Comparison of ENCODE assay signal across 13 cellular contexts in the genomic region with DNA sequence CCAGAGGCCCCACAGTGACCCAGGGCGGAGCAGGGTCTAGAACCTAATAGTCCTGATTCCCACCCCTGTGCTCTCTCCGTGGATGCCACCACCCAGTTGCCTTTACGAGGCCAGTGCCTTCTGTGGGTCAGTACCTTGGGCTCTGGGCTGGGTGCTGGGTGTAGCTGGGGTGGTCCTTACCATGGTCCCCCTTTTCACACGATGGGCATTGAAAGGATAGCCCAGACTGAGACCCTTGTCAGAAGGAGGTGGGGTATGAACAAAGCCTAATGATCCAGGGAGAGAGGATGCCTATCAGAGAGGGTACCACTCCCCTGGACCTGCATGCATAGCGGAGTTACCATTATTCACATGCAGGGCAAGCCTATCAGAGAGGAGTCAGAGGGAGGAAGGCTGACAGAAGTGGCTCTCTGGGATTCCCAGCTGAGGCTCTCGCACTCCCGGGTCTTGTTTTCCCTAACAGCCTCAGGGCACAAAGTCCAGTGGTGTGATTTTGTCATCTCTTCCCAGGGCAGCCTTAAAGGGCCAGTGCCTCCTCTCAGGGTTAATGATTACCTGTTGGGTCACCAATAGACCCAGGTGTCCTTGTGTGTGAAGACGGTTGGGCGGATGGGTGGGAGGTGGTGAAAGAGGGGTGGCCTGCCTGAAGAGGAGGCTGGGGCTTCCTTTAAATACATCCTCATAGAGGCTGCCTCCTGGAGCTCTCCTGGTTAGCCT. TPM values are rescaled to one million over a fixed set of nuclear protein-coding genes. Genes with fewer than 3 reads are reported as not detected.
DNase-seq lines count a peak whose midpoint lies in the region; ATAC-seq lines count a peak whose summit lies in the region.
"Had no signal": no experiment of that assay in that cellular context is flagged by ENCODE, and none has a peak within 500 bp of the region (broad histone marks: within the 10 kb centered on the region; RNA-seq: fewer than 3 reads in every experiment).

No MANE protein-coding gene starts in this region.

- no peaks in the 10 kb centered on the region for H4K20me1 ChIP-seq in BLaER1 treated with 17β-estradiol and CSF1 and Interleukin-3, amounts not matched to agents 10 nM and 100 nM
- H4K20me1 ChIP-seq in Karpas-422 (ENCODE audit: insufficient read depth, low read depth, low read length) = no peaks in the 10 kb centered on the region

- H3K27ac ChIP-seq in BLaER1 treated with 17β-estradiol and CSF1 and Interleukin-3, amounts not matched to agents 10 nM and 100 nM = peak overlapping the region in 7 of 11 experiments; percentile 54 to 73 (median 66); a peak in 13 of 22 replicates
- H3K27ac ChIP-seq in duodenal mucosa (ENCODE audit: low read depth, low read length) (peak overlapping the region; percentile 68), muscle layer of duodenum (ENCODE audit: low read length) (peak overlapping the region; percentile 69), Karpas-422 (ENCODE audit: low read length) (no peak overlapping the region)
- H3K27ac ChIP-seq: lower lobe of right lung had no signal

- H3K79me2 ChIP-seq in Karpas-422 (ENCODE audit: low read length) = no peaks in the 10 kb centered on the region

- no peaks in the 10 kb centered on the region for H3K27me3 ChIP-seq in BLaER1 treated with 17β-estradiol and CSF1 and Interleukin-3, amounts not matched to agents 10 nM and 100 nM
- H3K27me3 ChIP-seq in duodenal mucosa (ENCODE audit: control insufficient read depth in 1 of 2, insufficient read depth in 2 of 2, low read length in 2 of 2) (no peaks in the 10 kb centered on the region), muscle layer of duodenum (ENCODE audit: low read depth, low read length) (no peaks in the 10 kb centered on the region), Karpas-422 (ENCODE audit: low read length) (no peaks in the 10 kb centered on the region)

- ATAC-seq in GM21619 (IDR thresholded peaks at IDR 0.05; ENCODE audit: unreplicated experiment) (no peak), GM21528 (IDR thresholded peaks at IDR 0.05; ENCODE audit: low FRiP score, unreplicated experiment) (no peak)
- ATAC-seq: T-helper 17 cell had no signal

- H3K9ac ChIP-seq in BLaER1 treated with 17β-estradiol and CSF1 and Interleukin-3, amounts not matched to agents 10 nM and 100 nM = peak overlapping the region in 4 of 11 experiments; percentile 10 to 46 (median 35); a peak in 5 of 22 replicates
- H3K9ac ChIP-seq in duodenal mucosa (ENCODE audit: low read depth in 1 of 2, low read length in 2 of 2) (peak overlapping the region; percentile 71 to 77), Karpas-422 (ENCODE audit: low read length) (no peak overlapping the region)

- H2AFZ ChIP-seq in Karpas-422 (ENCODE audit: low read length) = no peak overlapping the region

- no peaks in the 10 kb centered on the region for H3K36me3 ChIP-seq in BLaER1 treated with 17β-estradiol and CSF1 and Interleukin-3, amounts not matched to agents 10 nM and 100 nM
- H3K36me3 ChIP-seq in duodenal mucosa (ENCODE audit: control insufficient read depth in 1 of 2, insufficient read depth in 2 of 2, low read length in 2 of 2) = no peaks in the 10 kb centered on the region
- no peaks in the 10 kb centered on the region for H3K36me3 ChIP-seq in muscle layer of duodenum (ENCODE audit: control insufficient read depth in 1 of 2, insufficient read depth in 2 of 2, low read length in 2 of 2)
- no peaks in the 10 kb centered on the region for H3K36me3 ChIP-seq in Karpas-422 (ENCODE audit: insufficient read depth, low read length)
- H3K36me3 ChIP-seq: lower lobe of right lung had no signal

- peak overlapping the region in 9 of 11 experiments; percentile 46 to 74 (median 69); a peak in 16 of 22 replicates for H3K4me2 ChIP-seq in BLaER1 treated with 17β-estradiol and CSF1 and Interleukin-3, amounts not matched to agents 10 nM and 100 nM
- H3K4me2 ChIP-seq in Karpas-422 (ENCODE audit: low read depth, low read length, poor library complexity, severe bottlenecking) = no peak overlapping the region

- no peaks in the 10 kb centered on the region for H3K9me2 ChIP-seq in Karpas-422 (replicated peaks; ENCODE audit: insufficient read depth, low read length)

- H3K9me3 ChIP-seq in BLaER1 treated with 17β-estradiol and CSF1 and Interleukin-3, amounts not matched to agents 10 nM and 100 nM (replicated peaks in 1 of 11) = no peaks in the 10 kb centered on the region
- H3K9me3 ChIP-seq in duodenal mucosa (ENCODE audit: control insufficient read depth in 1 of 2, low read length in 2 of 2) (no peaks in the 10 kb centered on the region), muscle layer of duodenum (ENCODE audit: control insufficient read depth in 1 of 2, low read length in 2 of 2) (no peaks in the 10 kb centered on the region), Karpas-422 (ENCODE audit: low read length) (no peaks in the 10 kb centered on the region)
- H3K9me3 ChIP-seq: lower lobe of right lung had no signal

- H3K4me1 ChIP-seq in BLaER1 treated with 17β-estradiol and CSF1 and Interleukin-3, amounts not matched to agents 10 nM and 100 nM = peaks cover 18 to 66% (median 43%) of the 10 kb centered on the region in 10 experiments
- H3K4me1 ChIP-seq in duodenal mucosa (ENCODE audit: control insufficient read depth in 1 of 2, insufficient read depth in 2 of 2, low read length in 2 of 2) (peaks cover 48 to 80% of the 10 kb centered on the region in 2 donors), muscle layer of duodenum (ENCODE audit: control insufficient read depth in 1 of 2, insufficient read depth in 2 of 2, low read length in 2 of 2) (peaks cover 0 to 4% of the 10 kb centered on the region in 2 donors), Karpas-422 (ENCODE audit: low read length) (peaks cover 16% of the 10 kb centered on the region)

- DNase-seq in NCI-H146 (lab: John Stamatoyannopoulos, UW) (peak; percentile 71), Karpas-422 (no peak), anterior cingulate cortex (lab: John Stamatoyannopoulos, UW) (no peak)
- DNase-seq: activated CD4-positive, alpha-beta T cell treated with anti-CD3 and anti-CD28 coated beads, Interleukin-2, amount 50 U/mL, for 1 hour; lower lobe of right lung; NCI-H2029 treated with DMSO at 0.1 percent for 48 hours; nucleus accumbens; T-helper 17 cell had no signal

- no peak overlapping the region for H3K4me3 ChIP-seq in BLaER1 treated with 17β-estradiol and CSF1 and Interleukin-3, amounts not matched to agents 10 nM and 100 nM
- peak overlapping the region; percentile 44 to 59 for H3K4me3 ChIP-seq in duodenal mucosa (ENCODE audit: low read depth in 1 of 2, low read length in 2 of 2)
- H3K4me3 ChIP-seq in muscle layer of duodenum (ENCODE audit: low read depth in 1 of 2, low read length in 2 of 2) = no peak overlapping the region
- H3K4me3 ChIP-seq in Karpas-422 (ENCODE audit: low read length) = no peak overlapping the region
- H3K4me3 ChIP-seq: lower lobe of right lung had no signal

RNA-seq across cellular contexts. Expression of gene VEGFA, which starts 36.2 kb away (rescaled TPM):
- 146 and 217 TPM in 2 replicates for total RNA-seq in Karpas-422 (2014; rRNA removed; shearing (Covaris generic); ENCODE audit: low replicate concordance)

Comparison
In these comparisons a context has a peak if more than half of its experiments do, and no peak if none do; other contexts are left out.
1. H3K4me3 ChIP-seq: peak in duodenal mucosa (2 of 2); none in BLaER1 treated with 17β-estradiol and CSF1 and Interleukin-3, amounts not matched to agents 10 nM and 100 nM (0 of 10), muscle layer of duodenum (0 of 2) and Karpas-422 (single experiment).